In the genomic region with DNA sequence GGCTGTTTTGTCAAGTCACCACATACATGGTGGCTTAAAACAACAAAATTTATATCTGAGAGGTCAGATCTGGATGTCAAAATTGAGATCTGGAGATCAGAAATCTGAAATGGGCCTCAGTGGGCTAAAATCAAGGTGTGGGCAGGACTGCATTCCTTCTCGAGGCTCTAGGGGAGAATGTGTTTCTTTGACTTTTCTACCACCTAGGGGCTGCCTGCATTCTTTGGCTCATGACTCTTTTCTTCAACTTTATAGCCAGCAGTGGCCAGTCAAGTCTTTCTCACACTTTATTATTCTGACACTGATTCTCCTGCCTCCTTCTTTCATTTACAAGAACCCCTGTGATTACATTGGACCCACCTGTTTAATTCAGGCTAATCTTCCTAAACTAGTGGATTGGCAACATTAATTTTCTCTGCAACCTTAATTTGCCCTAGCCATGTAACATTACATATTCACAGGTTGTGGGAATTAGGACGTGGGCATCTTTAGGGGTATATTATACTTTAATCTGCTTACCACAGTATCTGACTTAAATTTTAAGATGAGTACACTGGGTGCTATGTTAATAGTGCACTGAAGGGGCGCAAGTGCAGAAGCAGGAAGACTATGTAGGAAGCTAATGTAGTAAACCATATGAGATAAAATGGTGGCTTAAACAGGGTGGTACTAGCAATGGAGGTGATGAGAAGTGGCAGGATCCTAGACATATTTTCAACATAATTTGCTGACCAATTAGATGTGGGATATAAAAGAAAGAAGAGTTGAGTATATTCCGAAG, we compare ENCODE assay signal across 1 cellular context.
TF ChIP-seq lines count a peak whose summit lies in the region.

No MANE protein-coding gene starts in this region.

TF ChIP-seq in HepG2, 621 proteins besides CTCF, POLR2A, EP300 and RAD21:
- TF ChIP-seq, protein P1, sequence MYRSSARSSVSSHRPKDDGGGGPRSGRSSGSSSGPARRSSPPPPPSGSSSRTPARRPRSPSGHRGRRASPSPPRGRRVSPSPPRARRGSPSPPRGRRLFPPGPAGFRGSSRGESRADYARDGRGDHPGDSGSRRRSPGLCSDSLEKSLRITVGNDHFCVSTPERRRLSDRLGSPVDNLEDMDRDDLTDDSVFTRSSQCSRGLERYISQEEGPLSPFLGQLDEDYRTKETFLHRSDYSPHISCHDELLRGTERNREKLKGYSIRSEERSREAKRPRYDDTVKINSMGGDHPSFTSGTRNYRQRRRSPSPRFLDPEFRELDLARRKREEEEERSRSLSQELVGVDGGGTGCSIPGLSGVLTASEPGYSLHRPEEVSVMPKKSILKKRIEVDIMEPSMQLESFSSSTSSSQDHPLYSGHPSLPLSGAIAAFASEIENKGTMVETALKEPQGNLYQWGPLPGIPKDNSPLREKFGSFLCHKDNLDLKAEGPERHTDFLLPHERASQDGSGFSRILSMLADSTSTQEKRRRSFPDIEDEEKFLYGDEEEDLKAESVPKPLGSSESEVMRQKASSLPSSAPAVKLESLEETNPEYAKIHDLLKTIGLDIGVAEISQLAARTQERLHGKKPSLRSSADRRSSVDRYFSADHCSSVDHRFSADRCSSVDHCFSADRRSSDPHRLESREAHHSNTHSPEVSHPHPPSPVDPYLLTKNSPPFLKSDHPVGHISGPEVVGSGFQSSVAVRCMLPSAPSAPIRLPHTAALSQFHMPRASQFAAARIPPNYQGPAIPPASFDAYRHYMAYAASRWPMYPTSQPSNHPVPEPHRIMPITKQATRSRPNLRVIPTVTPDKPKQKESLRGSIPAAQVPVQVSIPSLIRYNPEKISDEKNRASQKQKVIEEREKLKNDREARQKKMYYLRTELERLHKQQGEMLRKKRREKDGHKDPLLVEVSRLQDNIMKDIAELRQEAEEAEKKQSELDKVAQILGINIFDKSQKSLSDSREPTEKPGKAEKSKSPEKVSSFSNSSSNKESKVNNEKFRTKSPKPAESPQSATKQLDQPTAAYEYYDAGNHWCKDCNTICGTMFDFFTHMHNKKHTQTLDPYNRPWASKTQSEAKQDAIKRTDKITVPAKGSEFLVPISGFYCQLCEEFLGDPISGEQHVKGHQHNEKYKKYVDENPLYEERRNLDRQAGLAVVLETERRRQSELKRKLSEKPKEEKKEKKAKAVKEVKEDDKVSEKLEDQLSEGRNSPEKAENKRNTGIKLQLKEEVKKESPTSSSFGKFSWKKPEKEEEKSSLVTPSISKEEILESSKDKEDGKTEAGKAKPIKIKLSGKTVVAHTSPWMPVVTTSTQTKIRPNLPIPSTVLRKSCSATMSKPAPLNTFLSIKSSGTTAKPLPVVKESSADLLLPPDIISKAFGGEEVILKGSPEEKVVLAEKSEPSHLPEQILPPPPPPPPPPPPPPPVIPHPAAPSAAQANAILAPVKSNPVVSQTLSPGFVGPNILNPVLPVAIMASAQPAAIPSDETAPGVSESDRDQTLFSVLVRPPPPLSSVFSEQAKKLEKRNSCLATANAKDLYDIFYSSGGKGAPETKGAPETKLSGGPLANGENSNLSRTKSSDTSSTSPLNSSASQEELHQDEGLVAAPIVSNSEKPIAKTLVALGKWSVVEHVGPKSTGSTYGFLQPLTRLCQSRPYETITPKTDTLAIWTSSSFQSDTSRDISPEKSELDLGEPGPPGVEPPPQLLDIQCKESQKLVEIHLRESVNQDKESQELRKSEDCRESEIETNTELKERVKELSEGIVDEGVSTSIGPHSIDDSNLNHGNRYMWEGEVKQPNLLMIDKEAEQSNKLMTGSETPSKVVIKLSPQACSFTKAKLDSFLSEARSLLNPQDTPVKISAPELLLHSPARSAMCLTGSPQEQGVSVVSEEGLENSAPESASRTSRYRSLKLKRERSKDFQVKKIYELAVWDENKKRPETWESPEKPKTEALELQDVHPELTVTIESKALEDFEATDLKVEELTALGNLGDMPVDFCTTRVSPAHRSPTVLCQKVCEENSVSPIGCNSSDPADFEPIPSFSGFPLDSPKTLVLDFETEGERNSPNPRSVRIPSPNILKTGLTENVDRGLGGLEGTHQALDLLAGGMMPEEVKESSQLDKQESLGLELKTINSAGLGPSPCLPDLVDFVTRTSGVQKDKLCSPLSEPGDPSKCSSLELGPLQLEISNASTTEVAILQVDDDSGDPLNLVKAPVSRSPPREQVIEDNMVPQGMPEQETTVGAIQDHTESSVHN (CRISPR knock-in tag; IDR thresholded peaks at IDR 0.05): no peak
- TF ChIP-seq ZNF224 (CRISPR knock-in tag; IDR thresholded peaks at IDR 0.05): no peak
- no peak for TF ChIP-seq ZSCAN21 (CRISPR knock-in tag; IDR thresholded peaks at IDR 0.05; ENCODE audit: borderline replicate concordance)
- no peak for TF ChIP-seq ZC3H4 (CRISPR knock-in tag; IDR thresholded peaks at IDR 0.05; ENCODE audit: borderline replicate concordance)
- TF ChIP-seq ZNF121 (CRISPR knock-in tag; IDR thresholded peaks at IDR 0.05): no peak
- TF ChIP-seq RARG (CRISPR knock-in tag; IDR thresholded peaks at IDR 0.05; ENCODE audit: low read depth): no peak
- no peak for TF ChIP-seq HES4 (CRISPR knock-in tag; IDR thresholded peaks at IDR 0.05; ENCODE audit: borderline replicate concordance)
- TF ChIP-seq NR2F2 (IDR thresholded peaks at IDR 0.05; ENCODE audit: borderline replicate concordance, low read depth): no peak
- no peak for TF ChIP-seq SUZ12 (IDR thresholded peaks at IDR 0.05; ENCODE audit: low read depth, low read length)
- TF ChIP-seq PHF20 (CRISPR knock-in tag; IDR thresholded peaks at IDR 0.05): no peak
- TF ChIP-seq HOXA7 (CRISPR knock-in tag; IDR thresholded peaks at IDR 0.05): no peak
- TF ChIP-seq, protein P2, sequence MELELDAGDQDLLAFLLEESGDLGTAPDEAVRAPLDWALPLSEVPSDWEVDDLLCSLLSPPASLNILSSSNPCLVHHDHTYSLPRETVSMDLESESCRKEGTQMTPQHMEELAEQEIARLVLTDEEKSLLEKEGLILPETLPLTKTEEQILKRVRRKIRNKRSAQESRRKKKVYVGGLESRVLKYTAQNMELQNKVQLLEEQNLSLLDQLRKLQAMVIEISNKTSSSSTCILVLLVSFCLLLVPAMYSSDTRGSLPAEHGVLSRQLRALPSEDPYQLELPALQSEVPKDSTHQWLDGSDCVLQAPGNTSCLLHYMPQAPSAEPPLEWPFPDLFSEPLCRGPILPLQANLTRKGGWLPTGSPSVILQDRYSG (CRISPR knock-in tag; IDR thresholded peaks at IDR 0.05): no peak
- no peak for TF ChIP-seq RXRA (CRISPR knock-in tag; IDR thresholded peaks at IDR 0.05)
- no peak for TF ChIP-seq ZMAT3 (CRISPR knock-in tag; conservative IDR thresholded peaks at IDR 0.05)
- TF ChIP-seq NR3C1 (CRISPR knock-in tag; IDR thresholded peaks at IDR 0.05): no peak
- TF ChIP-seq, protein P3, sequence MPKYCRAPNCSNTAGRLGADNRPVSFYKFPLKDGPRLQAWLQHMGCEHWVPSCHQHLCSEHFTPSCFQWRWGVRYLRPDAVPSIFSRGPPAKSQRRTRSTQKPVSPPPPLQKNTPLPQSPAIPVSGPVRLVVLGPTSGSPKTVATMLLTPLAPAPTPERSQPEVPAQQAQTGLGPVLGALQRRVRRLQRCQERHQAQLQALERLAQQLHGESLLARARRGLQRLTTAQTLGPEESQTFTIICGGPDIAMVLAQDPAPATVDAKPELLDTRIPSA (CRISPR knock-in tag; IDR thresholded peaks at IDR 0.05; ENCODE audit: borderline replicate concordance): no peak
- TF ChIP-seq, protein P4, sequence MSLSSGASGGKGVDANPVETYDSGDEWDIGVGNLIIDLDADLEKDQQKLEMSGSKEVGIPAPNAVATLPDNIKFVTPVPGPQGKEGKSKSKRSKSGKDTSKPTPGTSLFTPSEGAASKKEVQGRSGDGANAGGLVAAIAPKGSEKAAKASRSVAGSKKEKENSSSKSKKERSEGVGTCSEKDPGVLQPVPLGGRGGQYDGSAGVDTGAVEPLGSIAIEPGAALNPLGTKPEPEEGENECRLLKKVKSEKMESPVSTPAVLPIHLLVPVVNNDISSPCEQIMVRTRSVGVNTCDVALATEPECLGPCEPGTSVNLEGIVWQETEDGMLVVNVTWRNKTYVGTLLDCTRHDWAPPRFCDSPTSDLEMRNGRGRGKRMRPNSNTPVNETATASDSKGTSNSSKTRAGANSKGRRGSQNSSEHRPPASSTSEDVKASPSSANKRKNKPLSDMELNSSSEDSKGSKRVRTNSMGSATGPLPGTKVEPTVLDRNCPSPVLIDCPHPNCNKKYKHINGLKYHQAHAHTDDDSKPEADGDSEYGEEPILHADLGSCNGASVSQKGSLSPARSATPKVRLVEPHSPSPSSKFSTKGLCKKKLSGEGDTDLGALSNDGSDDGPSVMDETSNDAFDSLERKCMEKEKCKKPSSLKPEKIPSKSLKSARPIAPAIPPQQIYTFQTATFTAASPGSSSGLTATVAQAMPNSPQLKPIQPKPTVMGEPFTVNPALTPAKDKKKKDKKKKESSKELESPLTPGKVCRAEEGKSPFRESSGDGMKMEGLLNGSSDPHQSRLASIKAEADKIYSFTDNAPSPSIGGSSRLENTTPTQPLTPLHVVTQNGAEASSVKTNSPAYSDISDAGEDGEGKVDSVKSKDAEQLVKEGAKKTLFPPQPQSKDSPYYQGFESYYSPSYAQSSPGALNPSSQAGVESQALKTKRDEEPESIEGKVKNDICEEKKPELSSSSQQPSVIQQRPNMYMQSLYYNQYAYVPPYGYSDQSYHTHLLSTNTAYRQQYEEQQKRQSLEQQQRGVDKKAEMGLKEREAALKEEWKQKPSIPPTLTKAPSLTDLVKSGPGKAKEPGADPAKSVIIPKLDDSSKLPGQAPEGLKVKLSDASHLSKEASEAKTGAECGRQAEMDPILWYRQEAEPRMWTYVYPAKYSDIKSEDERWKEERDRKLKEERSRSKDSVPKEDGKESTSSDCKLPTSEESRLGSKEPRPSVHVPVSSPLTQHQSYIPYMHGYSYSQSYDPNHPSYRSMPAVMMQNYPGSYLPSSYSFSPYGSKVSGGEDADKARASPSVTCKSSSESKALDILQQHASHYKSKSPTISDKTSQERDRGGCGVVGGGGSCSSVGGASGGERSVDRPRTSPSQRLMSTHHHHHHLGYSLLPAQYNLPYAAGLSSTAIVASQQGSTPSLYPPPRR (CRISPR knock-in tag; IDR thresholded peaks at IDR 0.05; ENCODE audit: borderline replicate concordance): no peak
